In the genomic region with DNA sequence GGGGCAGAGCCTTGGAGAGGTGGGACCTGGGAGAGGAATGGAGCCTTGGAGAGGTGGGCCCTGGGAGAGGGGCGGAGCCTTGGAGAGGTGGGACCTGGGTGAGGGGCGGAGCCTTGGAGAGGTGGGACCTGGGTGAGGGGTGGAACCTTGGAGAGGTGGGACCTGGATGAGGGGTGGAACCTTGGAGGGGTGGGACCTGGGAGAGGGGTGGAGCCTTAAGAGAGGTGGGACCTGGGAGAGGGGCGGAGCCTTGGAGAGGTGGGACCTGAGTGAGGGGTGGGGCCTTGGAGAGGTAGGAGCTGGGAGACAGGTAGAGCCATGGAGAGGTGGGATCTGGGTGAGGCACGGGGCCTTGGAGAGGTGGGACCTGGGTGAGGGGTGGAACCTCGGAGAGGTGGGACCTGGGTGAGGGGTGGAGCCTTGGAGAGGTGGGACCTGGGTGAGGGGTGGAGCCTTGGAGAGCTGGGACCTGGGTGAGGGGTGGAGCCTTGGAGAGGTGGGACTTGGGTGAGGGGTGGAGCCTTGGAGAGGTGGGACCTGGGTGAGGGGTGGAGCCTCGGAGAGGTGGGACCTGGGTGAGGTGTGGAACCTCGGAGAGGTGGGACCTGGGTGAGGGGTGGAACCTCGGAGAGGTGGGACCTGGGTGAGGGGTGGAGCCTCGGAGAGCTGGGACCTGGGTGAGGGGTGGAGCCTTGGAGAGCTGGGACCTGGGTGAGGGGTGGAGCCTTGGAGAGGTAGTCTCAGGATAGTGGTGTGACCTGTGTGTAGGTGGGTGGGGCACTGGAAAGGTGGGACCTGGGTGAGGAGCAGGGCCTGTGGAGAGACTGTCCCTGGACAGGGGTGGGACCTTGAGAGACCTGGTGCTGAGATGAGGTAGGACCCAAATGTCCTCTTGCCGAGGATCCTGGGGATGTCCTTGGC, we compare ENCODE assay signal across 1 cellular context.
A peak's percentile ranks its signal among the peaks of the same experiment; 100 is the strongest.
TF ChIP-seq lines count a peak whose summit lies in the region.

No MANE protein-coding gene starts in this region.

TF ChIP-seq in K562, 482 proteins besides CTCF, POLR2A, EP300 and RAD21:
- 0 out of 2 replicates have a peak, but pooled peaks have one; percentile 60 for TF ChIP-seq POLR2AphosphoS2 (IDR thresholded peaks at IDR 0.05; ENCODE audit: low read length)
- TF ChIP-seq POLR2G (IDR thresholded peaks at IDR 0.05; ENCODE audit: low read depth, low read length) = peak; percentile 33
- TF ChIP-seq RBFOX2 (IDR thresholded peaks at IDR 0.05; ENCODE audit: low read depth, low read length) = peak; percentile 68
